Comparison of ENCODE assay signal across 9 cellular contexts in the genomic region with DNA sequence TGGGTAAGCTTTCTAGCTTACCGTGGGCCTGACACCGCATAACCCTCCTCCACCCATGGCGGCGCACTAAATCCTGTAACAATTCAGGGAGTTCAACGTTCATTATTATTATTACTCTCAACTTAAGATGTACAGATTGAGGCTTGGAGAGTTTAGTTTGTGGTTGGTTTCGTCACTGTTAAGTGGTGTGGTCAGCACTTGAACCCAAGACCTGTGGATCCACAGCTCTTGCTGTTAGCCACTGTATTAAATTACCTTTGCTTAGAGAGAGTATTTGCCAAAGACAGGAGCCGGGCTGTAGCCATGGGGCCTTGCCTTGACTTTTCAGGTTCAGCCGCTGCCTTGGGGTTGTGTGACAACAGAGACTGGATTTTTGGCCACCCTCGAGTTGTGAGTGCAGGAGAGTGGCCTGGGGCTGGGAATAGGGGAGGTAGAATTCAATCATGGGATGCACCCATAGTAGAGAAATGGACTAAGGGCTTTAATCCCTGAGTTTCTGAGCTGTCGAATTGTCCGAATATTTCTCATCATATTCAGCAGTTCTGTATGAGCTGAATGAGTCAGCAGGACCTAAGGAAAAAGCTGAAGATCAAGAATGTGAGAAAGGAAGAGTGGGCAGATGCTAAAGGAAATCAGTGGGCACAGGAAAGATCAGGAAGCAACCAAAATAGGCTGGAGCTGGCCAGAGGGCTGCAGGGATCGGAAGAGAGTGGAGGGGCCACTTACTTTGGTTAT. TPM values are rescaled to one million over a fixed set of nuclear protein-coding genes. Genes with fewer than 3 reads are reported as not detected.
A peak's percentile ranks its signal among the peaks of the same experiment; 100 is the strongest.
DNase-seq lines count a peak whose midpoint lies in the region; ATAC-seq, FAIRE-seq and TF ChIP-seq lines count a peak whose summit lies in the region.
"Had no signal": no experiment of that assay in that cellular context is flagged by ENCODE, and none has a peak within 500 bp of the region (broad histone marks: within the 10 kb centered on the region; RNA-seq: fewer than 3 reads in every experiment).

No MANE protein-coding gene starts in this region.

- H3K79me2 ChIP-seq in PC-9 (ENCODE audit: low read depth), result peaks cover 82% of the 10 kb centered on the region
- H3K79me2 ChIP-seq in endothelial cell of umbilical vein (ENCODE audit: control insufficient read depth, insufficient read depth, low read length), result peaks cover 60% of the 10 kb centered on the region

- H3K9me3 ChIP-seq in PC-9 (ENCODE audit: insufficient read depth, low read depth) (0 out of 2 replicates have a peak, but pooled peaks cover 5% of the 10 kb centered on the region), endothelial cell of umbilical vein (replicated peaks; ENCODE audit: control insufficient read depth, insufficient read depth, low read length) (no peaks in the 10 kb centered on the region)

- H3K27me3 ChIP-seq in PC-9 (ENCODE audit: insufficient read depth, low read depth), result no peaks in the 10 kb centered on the region
- no peaks in the 10 kb centered on the region for H3K27me3 ChIP-seq in endothelial cell of umbilical vein (ENCODE audit: control insufficient read depth in 2 of 2, insufficient read depth in 2 of 2, low read length in 2 of 2)

- H3K27ac Mint-ChIP-seq in osteocyte (ENCODE audit: unreplicated experiment), result peak overlapping the region; percentile 97
- H3K27ac Mint-ChIP-seq: mesothelial cell of epicardium had no signal

- H3K4me1 Mint-ChIP-seq in osteocyte (ENCODE audit: unreplicated experiment), result peaks cover 81% of the 10 kb centered on the region

- dilution Hi-C loops in endothelial cell of umbilical vein (cut with MboI; ENCODE audit: extremely low pct_ligation_motif_present, low sequenced_read_pairs), result no loop called here

- H3K4me1 ChIP-seq in PC-9 (replicated peaks; ENCODE audit: insufficient read depth) (peaks cover 90% of the 10 kb centered on the region), endothelial cell of umbilical vein (ENCODE audit: control insufficient read depth, extremely low read depth, insufficient read depth, low read length) (peaks cover 75% of the 10 kb centered on the region)

- FAIRE-seq in endothelial cell of umbilical vein (lab: Jason Lieb, UNC), result peak; percentile 88

- no peaks in the 10 kb centered on the region for H3K9me3 Mint-ChIP-seq in osteocyte (ENCODE audit: unreplicated experiment)

- peak overlapping the region; percentile 75 for H3K9ac ChIP-seq in endothelial cell of umbilical vein (replicated peaks; ENCODE audit: extremely low read depth, insufficient read depth, low read length)

- TF ChIP-seq CTCF in PC-9 (conservative IDR thresholded peaks at IDR 0.05) (no peak), endothelial cell of umbilical vein (IDR thresholded peaks at IDR 0.05; ENCODE audit: extremely low read depth in 1 of 2, insufficient read depth in 1 of 2, low read depth in 1 of 2, low read length in 2 of 2) (no peak), osteocyte (IDR thresholded peaks at IDR 0.05) (no peak)

- H2AFZ ChIP-seq in PC-9 (no peak overlapping the region), endothelial cell of umbilical vein (ENCODE audit: low read depth, low read length) (no peak overlapping the region)

- no peak for ATAC-seq in HG02610 (IDR thresholded peaks at IDR 0.05; ENCODE audit: unreplicated experiment)
- no peak for ATAC-seq in GM21723 (IDR thresholded peaks at IDR 0.05; ENCODE audit: unreplicated experiment)

- POLR2A ChIA-PET in PC-9 (lab: Charles Lee; ENCODE audit: unreplicated experiment) (interaction anchor here (0.6 kb wide), 2 partner anchors 9 to 45 kb away, joined by 5 to 52 read pairs; no protein-coding TSS in a partner anchor), endothelial cell of umbilical vein (lab: Charles Lee) (interaction anchor here (1.1 kb wide), 1 partner anchor 22 kb away, joined by 3 read pairs; no protein-coding TSS in a partner anchor)

- no peaks in the 10 kb centered on the region for H3K9me1 ChIP-seq in endothelial cell of umbilical vein (replicated peaks; ENCODE audit: control insufficient read depth, extremely low read depth, insufficient read depth, low read length)

- intact Hi-C loops in PC-9 (cut with micrococcal nuclease; ENCODE audit: unreplicated experiment) (loop anchor here (10.0 kb wide), 1 partner anchor 760 kb away; no protein-coding TSS in a partner anchor), endothelial cell of umbilical vein (cut with micrococcal nuclease) (loop anchor here (1.0 kb wide), 1 partner anchor 13 kb away; no protein-coding TSS in a partner anchor)

- peaks cover 10% of the 10 kb centered on the region for H3K36me3 Mint-ChIP-seq in osteocyte (ENCODE audit: unreplicated experiment)

- H3K4me2 ChIP-seq in PC-9 (peak overlapping the region; percentile 62), endothelial cell of umbilical vein (ENCODE audit: insufficient read depth, low read length) (peak overlapping the region; percentile 59)

- H3K27me3 Mint-ChIP-seq in osteocyte (ENCODE audit: unreplicated experiment), result no peaks in the 10 kb centered on the region

- TF ChIP-seq POLR2A in endothelial cell of umbilical vein (IDR thresholded peaks at IDR 0.05; ENCODE audit: low read depth, low read length), result no peak

- peak overlapping the region; percentile 99 for H3K27ac ChIP-seq in PC-9
- peak overlapping the region; percentile 89 for H3K27ac ChIP-seq in endothelial cell of umbilical vein (ENCODE audit: insufficient read depth, low read depth, low read length)

- peak; percentile 85 for DNase-seq in COLO829 (ENCODE audit: low spot score)
- peak in 1 of 2 experiments; percentile 95 for DNase-seq in PC-9
- peak; percentile 89 for DNase-seq in endothelial cell of umbilical vein (ENCODE audit: low read depth, low spot score)
- no peak for DNase-seq in osteocyte (ENCODE audit: extremely low spot score, unreplicated experiment)
- DNase-seq in stimulated activated naive CD4-positive, alpha-beta T cell (lab: John Stamatoyannopoulos, UW), result no peak
- no peak for DNase-seq in HUDEP-2 (lab: John Stamatoyannopoulos, UW; ENCODE audit: unreplicated experiment in 76 of 76)

- CTCF ChIA-PET in PC-9 (lab: Charles Lee) (interaction anchor here (0.5 to 1.7 kb wide), 4 partner anchors 9 to 15 kb away, joined by 4 to 12 read pairs (median 6); no protein-coding TSS in a partner anchor), endothelial cell of umbilical vein (lab: Charles Lee) (interaction anchor here (0.7 to 3.7 kb wide), 13 partner anchors 9 to 135 kb away, joined by 3 to 42 read pairs (median 4); no protein-coding TSS in a partner anchor)

- H3K4me3 Mint-ChIP-seq in osteocyte (ENCODE audit: unreplicated experiment), result peak overlapping the region; percentile 20
- H3K4me3 Mint-ChIP-seq: mesothelial cell of epicardium had no signal

- BruUV-seq in PC-9 (replicated peaks; lab: Mats Ljungman, UMichigan), result no TSS peak
- BruUV-seq in endothelial cell of umbilical vein (replicated peaks; lab: Mats Ljungman, UMichigan), result TSS peak; percentile 60

- no peaks in the 10 kb centered on the region for H3K9me2 ChIP-seq in PC-9 (ENCODE audit: insufficient read depth)

- H4K20me1 ChIP-seq in PC-9 (ENCODE audit: insufficient read depth), result no peaks in the 10 kb centered on the region
- no peaks in the 10 kb centered on the region for H4K20me1 ChIP-seq in endothelial cell of umbilical vein (replicated peaks; ENCODE audit: control insufficient read depth, extremely low read depth, insufficient read depth, low read length)

- H3F3A ChIP-seq in PC-9 (ENCODE audit: insufficient read depth, low read depth), result peaks cover 73% of the 10 kb centered on the region

- H3K36me3 ChIP-seq in PC-9 (ENCODE audit: low read depth) (no peaks in the 10 kb centered on the region), endothelial cell of umbilical vein (ENCODE audit: control insufficient read depth in 2 of 2, extremely low read depth in 1 of 2, insufficient read depth in 2 of 2, low read length in 2 of 2) (no peaks in the 10 kb centered on the region)

- H3K4me3 ChIP-seq in PC-9 (0 out of 2 replicates have a peak overlapping the region, but pooled peaks have one; percentile 2), endothelial cell of umbilical vein (replicated peaks in 1 of 3; ENCODE audit: insufficient read depth in 1 of 3, low read depth in 1 of 3, low read length in 3 of 3) (peak overlapping the region in 1 of 3 experiments; percentile 39)

TF ChIP-seq in endothelial cell of umbilical vein, 7 proteins besides CTCF, POLR2A, EP300 and RAD21 (continues in another document):
- TF ChIP-seq GATA2 (IDR thresholded peaks at IDR 0.05; ENCODE audit: insufficient read depth, insufficient read length, low read depth, low read length), result peak; percentile 62
- peak; percentile 79 for TF ChIP-seq JUN (IDR thresholded peaks at IDR 0.05; ENCODE audit: borderline replicate concordance, insufficient read depth, insufficient read length, low read depth)
- peak; percentile 86 for TF ChIP-seq FOS (IDR thresholded peaks at IDR 0.05; ENCODE audit: borderline replicate concordance, insufficient read depth, low read length)
- TF ChIP-seq EZH2 (IDR thresholded peaks at IDR 0.05; ENCODE audit: borderline replicate concordance, low read depth, low read length, severe bottlenecking), result no peak
- TF ChIP-seq MYC (IDR thresholded peaks at IDR 0.05; ENCODE audit: low read depth, low read length), result no peak

RNA-seq across cellular contexts. Expression of a gene that starts 44.6 kb away (rescaled TPM):
- 29.9 and 33.9 TPM in 2 replicates for total RNA-seq in PC-9 (2021)
- total RNA-seq in endothelial cell of umbilical vein, result 35.4 and 39.9 TPM in 2 replicates
- polyA plus RNA-seq in endothelial cell of umbilical vein, result 9.1 and 11.9 TPM in 2 replicates
- 7.3 and 8.1 TPM in 2 replicates for polyA plus RNA-seq in endothelial cell of umbilical vein (2011; cell fraction: cytosol; rRNA removed)
- polyA plus RNA-seq in endothelial cell of umbilical vein (2011; cell fraction: nucleus; rRNA removed), result 46.6 and 57.5 TPM in 2 replicates
- 23.9 and 24.6 TPM in 2 replicates for polyA plus RNA-seq in endothelial cell of umbilical vein (2012)
- polyA minus RNA-seq in endothelial cell of umbilical vein, result 39.4 and 43.0 TPM in 2 replicates
- 24.6 TPM for polyA minus RNA-seq in endothelial cell of umbilical vein (2011; cell fraction: cytosol; rRNA and poly(A)+ RNA removed)
- polyA minus RNA-seq in endothelial cell of umbilical vein (2011; cell fraction: nucleus; rRNA and poly(A)+ RNA removed), result 53.3 and 80.0 TPM in 2 replicates
- 38.3 and 40.8 TPM in 2 replicates for total RNA-seq in osteocyte

RNA-seq across cellular contexts. Expression of a gene that starts 50.1 kb away (rescaled TPM):
- total RNA-seq in PC-9 (2021) (32.4 and 32.9 TPM in 2 replicates), endothelial cell of umbilical vein (33.3 and 39.5 TPM in 2 replicates), osteocyte (28.3 and 33.8 TPM in 2 replicates)
- polyA plus RNA-seq in endothelial cell of umbilical vein, result 11.9 and 12.6 TPM in 2 replicates
- 8.9 and 9.8 TPM in 2 replicates for polyA plus RNA-seq in endothelial cell of umbilical vein (2011; cell fraction: cytosol; rRNA removed)
- polyA plus RNA-seq in endothelial cell of umbilical vein (2011; cell fraction: nucleus; rRNA removed), result 35.5 and 37.7 TPM in 2 replicates
- 15.2 and 19.2 TPM in 2 replicates for polyA plus RNA-seq in endothelial cell of umbilical vein (2012)
- polyA minus RNA-seq in endothelial cell of umbilical vein, result 46.6 and 57.5 TPM in 2 replicates
- 14.3 TPM for polyA minus RNA-seq in endothelial cell of umbilical vein (2011; cell fraction: cytosol; rRNA and poly(A)+ RNA removed)
- polyA minus RNA-seq in endothelial cell of umbilical vein (2011; cell fraction: nucleus; rRNA and poly(A)+ RNA removed), result 35.4 and 38.2 TPM in 2 replicates

Comparison
In these comparisons a context has a peak if more than half of its experiments do, and no peak if none do; other contexts are left out.
1. DNase-seq: peak in COLO829 (single experiment) and endothelial cell of umbilical vein (single experiment); none in osteocyte (single experiment), stimulated activated naive CD4-positive, alpha-beta T cell (0 of 6) and HUDEP-2 (0 of 76).